Comparison of ENCODE assay signal across 8 cellular contexts in genomic region chr2:231708050-231708772, GRCh38. TPM values are rescaled to one million over a fixed set of nuclear protein-coding genes. Genes with fewer than 3 reads are reported as not detected.
DNase-seq lines count a peak whose midpoint lies in the region; ATAC-seq, FAIRE-seq and TF ChIP-seq lines count a peak whose summit lies in the region.

A gene with protein sequence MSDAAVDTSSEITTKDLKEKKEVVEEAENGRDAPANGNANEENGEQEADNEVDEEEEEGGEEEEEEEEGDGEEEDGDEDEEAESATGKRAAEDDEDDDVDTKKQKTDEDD (plus strand): TSS chr2:231708525. CDS start chr2:231708707, 182 bp downstream.

- peak; percentile 61 for ATAC-seq in GM19395 (IDR thresholded peaks at IDR 0.05; ENCODE audit: unreplicated experiment)
- ATAC-seq in HG03565 (IDR thresholded peaks at IDR 0.05; ENCODE audit: unreplicated experiment): peak; percentile 58
- peak; percentile 71 for ATAC-seq in HepG2

- TF ChIP-seq RAD21 in HepG2 (CRISPR knock-in tag; IDR thresholded peaks at IDR 0.05): no peak

- peak in 1 of 2 experiments; percentile 98; a peak in 2 of 4 replicates for TF ChIP-seq POLR2A in HepG2 (IDR thresholded peaks at IDR 0.05; ENCODE audit: insufficient read depth in 1 of 2, low read depth in 2 of 2, low read length in 2 of 2)

- peaks cover 23% of the 10 kb centered on the region for H4K20me1 ChIP-seq in HepG2 (ENCODE audit: insufficient read depth, low read length)

- peak within 1 kb of the TSS; percentile 71 for H3K4me2 ChIP-seq in HepG2 (ENCODE audit: low read depth, low read length)

- H3K79me2 ChIP-seq in HepG2 (ENCODE audit: insufficient read depth, low read length): peaks cover 44% of the 10 kb centered on the region

- TF ChIP-seq EP300 in HepG2 (IDR thresholded peaks at IDR 0.05; ENCODE audit: low read depth in 2 of 2, low read length in 2 of 2) (peak in 1 of 2 experiments; percentile 44; a peak in 1 of 4 replicates), HepG2 (CRISPR knock-in tag; IDR thresholded peaks at IDR 0.05; ENCODE audit: borderline replicate concordance) (no peak)

- TF ChIP-seq CTCF in HepG2 (CRISPR knock-in tag; IDR thresholded peaks at IDR 0.05): peak; percentile 18

- H2AFZ ChIP-seq in HepG2 (ENCODE audit: low read length): no peak within 1 kb of the TSS

- H3K36me3 ChIP-seq in HepG2 (replicated peaks in 1 of 2; ENCODE audit: control insufficient read depth in 1 of 2, insufficient read depth in 2 of 2, low read length in 2 of 2): peaks cover 12 to 14% of the 10 kb centered on the region in 2 experiments

- CTCF ChIA-PET in HepG2 (lab: Yijun Ruan, JAX; ENCODE audit: low intra/inter-chr PET ratio, low total read pairs): interaction anchor here (2.3 kb wide), 1 partner anchor 30 kb away, joined by 7 read pairs; no protein-coding TSS in a partner anchor

- POLR2A ChIA-PET in HepG2 (lab: Yijun Ruan, JAX): interaction anchor here (0.8 to 3.1 kb wide), 15 partner anchors 9 to 658 kb away, joined by 3 to 56 read pairs (median 7); partner anchors contain the start of genes COPS7B, NCL and PDE6D

- peak within 1 kb of the TSS; percentile 75 to 97 (median 83) for H3K4me3 ChIP-seq in HepG2 (replicated peaks in 1 of 3; ENCODE audit: insufficient read depth in 1 of 3, low read depth in 2 of 3, low read length in 3 of 3)

- intact Hi-C loops in HepG2 (cut with micrococcal nuclease; ENCODE audit: unreplicated experiment): loop anchor here (10.0 kb wide), 1 partner anchor 663 kb away; no protein-coding TSS in a partner anchor

- peak; percentile 59 for FAIRE-seq in HepG2 (lab: Jason Lieb, UNC)

- in situ Hi-C loops in HepG2 (cut with HindIII; ENCODE audit: extremely low pct_ligation_motif_present, low pct_unique_long_range_greater_than_20kb): no loop called here

- no peaks in the 10 kb centered on the region for H3K9me3 ChIP-seq in HepG2 (ENCODE audit: low read length)

- peaks cover 54% of the 10 kb centered on the region for H3K4me1 ChIP-seq in HepG2 (ENCODE audit: insufficient read depth, low read length)

- 2% methylated on average over 27 of the region's 83 CpGs for WGBS in HepG2 (ENCODE audit: low lambda C conversion rate)

- H3K27me3 ChIP-seq in HepG2 (ENCODE audit: control insufficient read depth in 1 of 2, insufficient read depth in 2 of 2, low read length in 2 of 2): no peaks in the 10 kb centered on the region

- H3K9ac ChIP-seq in HepG2 (ENCODE audit: insufficient read depth, low read depth, low read length): peak within 1 kb of the TSS; percentile 99

- DNase-seq in C1 segment of cervical spinal cord (lab: John Stamatoyannopoulos, UW) (peak; percentile 97 to 100 (median 99)), NCI-H774 (lab: John Stamatoyannopoulos, UW) (peak; percentile 99), dermis blood vessel endothelial cell (peak; percentile 100), HepG2 (ENCODE audit: low spot score) (peak; percentile 98)
- DNase-seq in activated CD4-positive, alpha-beta T cell treated with anti-CD3 and anti-CD28 coated beads, Interleukin-2, amount 50 U/mL, for 4 hours: peak; percentile 98 to 99
- peak; percentile 99 for DNase-seq in stimulated activated CD4-positive, alpha-beta T cell treated with anti-CD3 and anti-CD28 coated beads, Interleukin-4, amount 100 ng/mL, for 1 hour

- no TSS peak for BruUV-seq in HepG2 (replicated peaks; lab: Mats Ljungman, UMichigan)

- H3K27ac ChIP-seq in HepG2 (ENCODE audit: extremely low read length, insufficient read depth, low read length): peak within 1 kb of the TSS; percentile 87

TF ChIP-seq in HepG2, 621 proteins besides CTCF, POLR2A, EP300 and RAD21 (continues in another document):
- peak; percentile 94 for TF ChIP-seq ZNF224 (CRISPR knock-in tag; IDR thresholded peaks at IDR 0.05)
- peak; percentile 58; the same call in 1 of the 2 replicates for TF ChIP-seq PATZ1 (CRISPR knock-in tag; IDR thresholded peaks at IDR 0.05)
- peak; percentile 57; the same call in 1 of the 2 replicates for TF ChIP-seq ZNF770 (CRISPR knock-in tag; IDR thresholded peaks at IDR 0.05)
- peak; percentile 84 for TF ChIP-seq SMYD3 (CRISPR knock-in tag; IDR thresholded peaks at IDR 0.05)
- TF ChIP-seq SIN3B (IDR thresholded peaks at IDR 0.05; ENCODE audit: low read length): peak; percentile 60; the same call in 1 of the 2 replicates
- peak; percentile 18; the same call in 1 of the 2 replicates for TF ChIP-seq ZNF263 (CRISPR knock-in tag; IDR thresholded peaks at IDR 0.05)
- no peak; the same call in 1 of the 2 replicates for TF ChIP-seq ERF (CRISPR knock-in tag; IDR thresholded peaks at IDR 0.05)
- peak; percentile 85; the same call in 1 of the 2 replicates for TF ChIP-seq ZNF501 (CRISPR knock-in tag; IDR thresholded peaks at IDR 0.05)
- peak; percentile 97 for TF ChIP-seq TAF1 (CRISPR knock-in tag; IDR thresholded peaks at IDR 0.05)
- TF ChIP-seq TSC22D2 (CRISPR knock-in tag; IDR thresholded peaks at IDR 0.05; ENCODE audit: borderline replicate concordance): peak; percentile 72; the same call in 1 of the 2 replicates
- TF ChIP-seq, protein P1, sequence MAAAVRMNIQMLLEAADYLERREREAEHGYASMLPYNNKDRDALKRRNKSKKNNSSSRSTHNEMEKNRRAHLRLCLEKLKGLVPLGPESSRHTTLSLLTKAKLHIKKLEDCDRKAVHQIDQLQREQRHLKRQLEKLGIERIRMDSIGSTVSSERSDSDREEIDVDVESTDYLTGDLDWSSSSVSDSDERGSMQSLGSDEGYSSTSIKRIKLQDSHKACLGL (CRISPR knock-in tag; IDR thresholded peaks at IDR 0.05): peak; percentile 45
- TF ChIP-seq DRAP1 (CRISPR knock-in tag; IDR thresholded peaks at IDR 0.05): peak; percentile 100
- peak; percentile 35; the same call in 1 of the 2 replicates for TF ChIP-seq ZNF124 (CRISPR knock-in tag; IDR thresholded peaks at IDR 0.05)
- TF ChIP-seq SP140L (CRISPR knock-in tag; IDR thresholded peaks at IDR 0.05; ENCODE audit: borderline replicate concordance): no peak
- 0 out of 2 replicates have a peak, but pooled peaks have one; percentile 56 for TF ChIP-seq ZFP36L1 (CRISPR knock-in tag; IDR thresholded peaks at IDR 0.05)

RNA-seq across cellular contexts. Expression of the gene that starts here (rescaled TPM):
- total RNA-seq in dermis blood vessel endothelial cell: 1,131 and 1,294 TPM in 2 replicates
- total RNA-seq in HepG2 (2016; rRNA removed; fragmentation: Illumina TruSeq; extraction: Trizol): 1,086 and 1,212 TPM in 2 replicates
- 383 and 429 TPM in 2 replicates for total RNA-seq in HepG2 (2016; cell fraction: cytosol; rRNA removed; fragmentation: Illumina TruSeq; extraction: Trizol; ENCODE audit: low read depth)
- 1,123 and 1,183 TPM in 2 replicates for total RNA-seq in HepG2 (2016; cell fraction: insoluble cytoplasmic fraction; rRNA removed; fragmentation: Illumina TruSeq; extraction: Trizol)
- total RNA-seq in HepG2 (2016; cell fraction: membrane; rRNA removed; fragmentation: Illumina TruSeq; extraction: Trizol): 561 and 605 TPM in 2 replicates
- 429 and 440 TPM in 2 replicates for total RNA-seq in HepG2 (2016; cell fraction: nucleus; rRNA removed; fragmentation: Illumina TruSeq; extraction: Trizol)
- 174 and 190 TPM in 2 replicates for polyA plus RNA-seq in HepG2 (2011; rRNA removed)
- polyA plus RNA-seq in HepG2 (2011; cell fraction: cytosol; rRNA removed): 192 and 196 TPM in 2 replicates
- polyA plus RNA-seq in HepG2 (2011; cell fraction: nucleus; rRNA removed): 112 and 149 TPM in 2 replicates
- 399 and 565 TPM in 2 replicates for polyA plus RNA-seq in HepG2 (2012)
- 460 and 492 TPM in 2 replicates for polyA plus RNA-seq in HepG2 (2016; cell fraction: cytosol; fragmentation: Illumina TruSeq; extraction: Trizol; ENCODE audit: low read depth)
- 2,053 and 2,108 TPM in 2 replicates for polyA plus RNA-seq in HepG2 (2016; cell fraction: insoluble cytoplasmic fraction; fragmentation: Illumina TruSeq; extraction: Trizol; ENCODE audit: low read depth)
- 673 and 705 TPM in 2 replicates for polyA plus RNA-seq in HepG2 (2016; cell fraction: membrane; fragmentation: Illumina TruSeq; extraction: Trizol; ENCODE audit: low read depth)
- 1,089 and 1,130 TPM in 2 replicates for polyA plus RNA-seq in HepG2 (2016; cell fraction: nucleus; fragmentation: Illumina TruSeq; extraction: Trizol; ENCODE audit: insufficient read depth, low read depth)
- 146 and 188 TPM in 2 replicates for polyA minus RNA-seq in HepG2 (2011; rRNA and poly(A)+ RNA removed; ENCODE audit: low replicate concordance)
- 210 and 216 TPM in 2 replicates for polyA minus RNA-seq in HepG2 (2011; cell fraction: cytosol; rRNA and poly(A)+ RNA removed)
- 83.7 and 96.4 TPM in 2 replicates for polyA minus RNA-seq in HepG2 (2011; cell fraction: nucleus; rRNA and poly(A)+ RNA removed)

Comparison
In these comparisons a context has a peak if more than half of its experiments do, and no peak if none do; other contexts are left out.
1. Peak in every context shown above with its lines: DNase-seq, ATAC-seq, H3K4me3 ChIP-seq and H3K27ac ChIP-seq.